ENCODE assay signal across 20 cellular contexts in genomic region chr5:1068204-1068894, GRCh38. TPM values are rescaled to one million over a fixed set of nuclear protein-coding genes. Genes with fewer than 3 reads are reported as not detected.
DNase-seq lines count a peak whose midpoint lies in the region; ATAC-seq and TF ChIP-seq lines count a peak whose summit lies in the region.
"Had no signal": no experiment of that assay in that cellular context is flagged by ENCODE, and none has a peak within 500 bp of the region (broad histone marks: within the 10 kb centered on the region; RNA-seq: fewer than 3 reads in every experiment).

No MANE protein-coding gene starts in this region.

- H3K4me3 ChIP-seq in H7 (ENCODE audit: insufficient read depth, low read depth, low read length) (no peak overlapping the region), gastroesophageal sphincter (no peak overlapping the region), trophoblast cell (ENCODE audit: low read depth, low read length) (no peak overlapping the region)
- H3K4me3 ChIP-seq: SJSA1 had no signal

- H4K8ac ChIP-seq in trophoblast cell (ENCODE audit: low read depth, low read length) = no peak overlapping the region

- no peaks in the 10 kb centered on the region for H3K79me2 ChIP-seq in trophoblast cell (ENCODE audit: control insufficient read depth, insufficient read depth, low read length, poor library complexity)

- H3K36me3 ChIP-seq in H7 (replicated peaks; ENCODE audit: control insufficient read depth, insufficient read depth, low read length) (no peaks in the 10 kb centered on the region; the same call in 1 of the 2 replicates), gastroesophageal sphincter (peaks cover 0 to 67% of the 10 kb centered on the region in 2 donors), trophoblast cell (ENCODE audit: control insufficient read depth in 1 of 2, insufficient read depth in 2 of 2, low read length in 2 of 2) (peaks cover 1 to 4% of the 10 kb centered on the region in 2 experiments)

- H2BK120ac ChIP-seq in trophoblast cell (ENCODE audit: insufficient read depth, low read length, poor library complexity) = no peak overlapping the region

- no peak for TF ChIP-seq POLR2A in gastroesophageal sphincter (IDR thresholded peaks at IDR 0.05)

- no peak overlapping the region for H2AFZ ChIP-seq in trophoblast cell (ENCODE audit: insufficient read depth, low read length, poor library complexity)

- no peak overlapping the region for H3K27ac ChIP-seq in gastroesophageal sphincter
- H3K27ac ChIP-seq in trophoblast cell (ENCODE audit: low read depth, low read length) = no peak overlapping the region
- H3K27ac ChIP-seq: SJSA1 had no signal

- no peak for TF ChIP-seq EP300 in gastroesophageal sphincter (IDR thresholded peaks at IDR 0.05)

- H3K18ac ChIP-seq in trophoblast cell (ENCODE audit: low read length) = no peak overlapping the region

- H4K91ac ChIP-seq in trophoblast cell (ENCODE audit: low read depth, low read length) = no peak overlapping the region

- DNase-seq in H7 (peak; percentile 87), left colon (no peak), sciatic nerve (ENCODE audit: low spot score) (no peak), SHP77 treated with DMSO at 0.1 percent for 48 hours (lab: John Stamatoyannopoulos, UW) (no peak), trophoblast cell (no peak), mucosa of gallbladder (ENCODE audit: low spot score) (no peak)
- DNase-seq: Caco-2; CD4-positive, CD25-positive, alpha-beta regulatory T cell; DMS153; H9; KBM-7; NCI-H1436; NCI-H2029; NCI-H2171 treated with DMSO at 0.1 percent for 48 hours; NCI-H446 treated with DMSO at 0.1 percent for 48 hours; NCI-H748 treated with DMSO at 0.1 percent for 48 hours; OCI-M1; RPMI8226 had no signal

- no peak overlapping the region for H3K14ac ChIP-seq in trophoblast cell (ENCODE audit: low read length)

- no peak overlapping the region for H4K12ac ChIP-seq in trophoblast cell (ENCODE audit: low read depth, low read length)

- TF ChIP-seq CTCF in gastroesophageal sphincter (IDR thresholded peaks at IDR 0.05) = no peak

- H3K4ac ChIP-seq in trophoblast cell (ENCODE audit: low read depth, low read length) = no peak overlapping the region

- 86 to 88% methylated on average over 10 to 14 of the region's 34 CpGs for WGBS in gastroesophageal sphincter (ENCODE audit: low coverage in 1 of 2), 2 donors
- WGBS in trophoblast cell (ENCODE audit: extremely low coverage, insufficient coverage, insufficient read length) = no CpG with 5 or more reads among the region's 34 CpGs

- no peak overlapping the region for H3K9ac ChIP-seq in trophoblast cell (ENCODE audit: low read length)

- peak; percentile 58 for ATAC-seq in gastroesophageal sphincter
- peak; percentile 14 for ATAC-seq in left colon
- peak; percentile 86 for ATAC-seq in sciatic nerve

- no peak overlapping the region for H3K23ac ChIP-seq in trophoblast cell (ENCODE audit: low read length)

- H3K27me3 ChIP-seq in H7 (ENCODE audit: control insufficient read depth, insufficient read depth, low read length) (no peaks in the 10 kb centered on the region), gastroesophageal sphincter (no peaks in the 10 kb centered on the region), trophoblast cell (ENCODE audit: insufficient read depth, low read length) (no peaks in the 10 kb centered on the region)
- H3K27me3 ChIP-seq: SJSA1 had no signal

- H2BK5ac ChIP-seq in trophoblast cell (ENCODE audit: low read depth, low read length, poor library complexity) = no peak overlapping the region

- H2BK12ac ChIP-seq in trophoblast cell (ENCODE audit: low read length) = no peak overlapping the region

- H3K4me1 ChIP-seq in gastroesophageal sphincter (no peaks in the 10 kb centered on the region), trophoblast cell (ENCODE audit: control insufficient read depth in 1 of 2, insufficient read depth in 2 of 2, low read length in 2 of 2) (no peaks in the 10 kb centered on the region)
- H3K4me1 ChIP-seq: Caco-2, SJSA1 had no signal

- H3K9me3 ChIP-seq in gastroesophageal sphincter = no peaks in the 10 kb centered on the region
- no peaks in the 10 kb centered on the region for H3K9me3 ChIP-seq in trophoblast cell (ENCODE audit: insufficient read depth, low read depth, low read length)
- H3K9me3 ChIP-seq: Caco-2, SJSA1 had no signal

- no peak overlapping the region for H3K4me2 ChIP-seq in trophoblast cell (ENCODE audit: low read length)

- no peaks in the 10 kb centered on the region for H3K79me1 ChIP-seq in trophoblast cell (ENCODE audit: low read length)

- H2AK5ac ChIP-seq in trophoblast cell (ENCODE audit: low read length) = no peak overlapping the region

- intact Hi-C loops in left colon (cut with DNase I, micrococcal nuclease) = no loop called here
- intact Hi-C loops in sciatic nerve (cut with DNase I) = no loop called here

RNA-seq across cellular contexts. Expression of gene SLC12A7, which starts 43.5 kb away (rescaled TPM):
- 17.7 and 19.8 TPM in 2 replicates for total RNA-seq in H7 (2014; rRNA removed; shearing (Covaris generic))
- total RNA-seq in gastroesophageal sphincter = 10 to 100 TPM; 18.8 to 28.7 (median 24.5) TPM
- 10 to 100 TPM; 70.4 to 88.3 TPM for total RNA-seq in left colon
- total RNA-seq in sciatic nerve = 31.7 TPM
- 6.2 and 6.3 TPM in 2 replicates for polyA plus RNA-seq in trophoblast cell (2013)
- total RNA-seq in mucosa of gallbladder = 344 TPM

RNA-seq across cellular contexts. Expression of gene NKD2, which starts 59.7 kb away (rescaled TPM):
- total RNA-seq in H7 (2014; rRNA removed; shearing (Covaris generic)) = 4.9 and 5.7 TPM in 2 replicates
- 1 to 10 TPM; 1.8 to 6.1 (median 1.9) TPM for total RNA-seq in gastroesophageal sphincter
- 1 to 10 TPM; 1.6 TPM for total RNA-seq in left colon
- total RNA-seq in sciatic nerve = 0.89 TPM
- polyA plus RNA-seq in trophoblast cell (2013) = 6.0 and 6.6 TPM in 2 replicates
- total RNA-seq in mucosa of gallbladder = 7.6 TPM
- total RNA-seq: CD4-positive, CD25-positive, alpha-beta regulatory T cell had no signal
- polyA plus RNA-seq: CD4-positive, CD25-positive, alpha-beta regulatory T cell had no signal

Comparison
In these comparisons a context has a peak if more than half of its experiments do, and no peak if none do; other contexts are left out.
1. ATAC-seq: peak in every context shown above with its lines; median percentile 86 in sciatic nerve; 58 in gastroesophageal sphincter; 14 in left colon.